ENCODE assay signal across 22 cellular contexts in the genomic region with DNA sequence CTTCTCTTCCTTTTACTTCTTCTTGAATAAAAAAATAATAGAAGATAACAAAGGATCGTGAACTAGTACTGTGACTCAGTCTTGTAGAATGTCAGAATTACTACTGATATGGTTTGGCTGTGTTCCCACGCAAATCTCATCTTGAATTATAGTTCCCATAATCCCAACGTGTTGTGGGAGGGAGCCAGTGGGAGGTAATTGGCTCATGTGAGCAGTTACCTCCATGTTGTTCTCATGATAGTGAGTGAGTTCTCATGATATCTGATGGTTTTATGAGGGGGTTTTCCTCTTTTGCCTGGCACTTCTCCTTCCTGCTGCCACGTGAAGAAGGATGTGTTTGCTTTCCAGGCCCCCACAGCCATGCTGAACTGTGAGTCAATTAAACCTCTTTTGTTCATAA.
DNase-seq lines count a peak whose midpoint lies in the region; ATAC-seq, FAIRE-seq and TF ChIP-seq lines count a peak whose summit lies in the region.
"Had no signal": no experiment of that assay in that cellular context is flagged by ENCODE, and none has a peak within 500 bp of the region (broad histone marks: within the 10 kb centered on the region; RNA-seq: fewer than 3 reads in every experiment).

No MANE protein-coding gene starts in this region.

- in situ Hi-C loops in G401 (cut with HindIII; ENCODE audit: low sequenced_read_pairs): no loop called here

- FAIRE-seq in astrocyte (lab: Jason Lieb, UNC): no peak
- FAIRE-seq: K562, pancreas had no signal

- H3K27me3 ChIP-seq in astrocyte (ENCODE audit: insufficient read depth, low read length) (no peaks in the 10 kb centered on the region), ovary (no peaks in the 10 kb centered on the region)
- H3K27me3 ChIP-seq: pancreas, sigmoid colon had no signal

- 16 to 23% (median 19%) methylated on average over 4 of the region's 4 CpGs for WGBS in ovary, 3 donors

- peaks cover 4% of the 10 kb centered on the region for H3K4me1 Mint-ChIP-seq in astrocyte (ENCODE audit: low read depth, unreplicated experiment)
- H3K4me1 Mint-ChIP-seq: CD14-positive monocyte had no signal

- no peak overlapping the region for H3K4me3 ChIP-seq in astrocyte (ENCODE audit: insufficient read depth, low read depth, low read length)
- no peak overlapping the region for H3K4me3 ChIP-seq in fibroblast of villous mesenchyme (ENCODE audit: low read depth, low read length)
- H3K4me3 ChIP-seq in ovary: no peak overlapping the region
- H3K4me3 ChIP-seq: K562, pancreas, sigmoid colon had no signal

- H3K27ac Mint-ChIP-seq in astrocyte (ENCODE audit: unreplicated experiment): no peak overlapping the region
- H3K27ac Mint-ChIP-seq: activated CD8-positive, alpha-beta T cell treated with anti-CD3 and anti-CD28 coated beads, Interleukin-2, amount 10 ng/mL, durations not matched to agents 7 days and 5 days; CD14-positive monocyte had no signal

- H3K9me3 ChIP-seq in astrocyte (ENCODE audit: insufficient read depth, low read depth, low read length) (no peaks in the 10 kb centered on the region), ovary (no peaks in the 10 kb centered on the region)
- H3K9me3 ChIP-seq: pancreas, sigmoid colon had no signal

- intact Hi-C loops in ovary (cut with DNase I): no loop called here

- H3K27me3 Mint-ChIP-seq in astrocyte (ENCODE audit: low read depth, unreplicated experiment): peaks cover 2% of the 10 kb centered on the region

- TF ChIP-seq CTCF in astrocyte (IDR thresholded peaks at IDR 0.05; ENCODE audit: insufficient read depth, low read depth, low read length) (no peak), fibroblast of villous mesenchyme (IDR thresholded peaks at IDR 0.05; ENCODE audit: insufficient read depth, low read depth, low read length) (no peak), ovary (IDR thresholded peaks at IDR 0.05) (no peak)

- H2AFZ ChIP-seq in astrocyte (ENCODE audit: low read depth, low read length): no peak overlapping the region

- H3K36me3 ChIP-seq in astrocyte (ENCODE audit: insufficient read depth, low read length) (no peaks in the 10 kb centered on the region), ovary (no peaks in the 10 kb centered on the region)
- H3K36me3 ChIP-seq: pancreas had no signal

- H3K36me3 Mint-ChIP-seq in astrocyte (ENCODE audit: low read depth, unreplicated experiment): peaks cover 4% of the 10 kb centered on the region
- H3K36me3 Mint-ChIP-seq: CD14-positive monocyte had no signal

- no peak for ATAC-seq in HG03520 (IDR thresholded peaks at IDR 0.05; ENCODE audit: unreplicated experiment)
- ATAC-seq: activated CD8-positive, alpha-beta T cell treated with anti-CD3 and anti-CD28 coated beads, Interleukin-2, amount 10 ng/mL, durations not matched to agents 7 days and 5 days; K562 had no signal

- H3K27ac ChIP-seq in astrocyte (ENCODE audit: low read depth, low read length): no peak overlapping the region
- H3K27ac ChIP-seq in ovary: no peak overlapping the region
- H3K27ac ChIP-seq: pancreas, sigmoid colon had no signal

- H3K4me2 ChIP-seq in astrocyte (ENCODE audit: low read length): no peak overlapping the region

- no peak overlapping the region for H3K4me3 Mint-ChIP-seq in astrocyte (ENCODE audit: unreplicated experiment)
- H3K4me3 Mint-ChIP-seq: activated CD8-positive, alpha-beta T cell treated with anti-CD3 and anti-CD28 coated beads, Interleukin-2, amount 10 ng/mL, durations not matched to agents 7 days and 5 days; CD14-positive monocyte had no signal

- no peaks in the 10 kb centered on the region for H4K20me1 ChIP-seq in astrocyte (ENCODE audit: insufficient read depth, low read length)

- no peaks in the 10 kb centered on the region for H3K9me3 Mint-ChIP-seq in astrocyte (ENCODE audit: unreplicated experiment)

- no peak for TF ChIP-seq POLR2A in ovary (IDR thresholded peaks at IDR 0.05)

- DNase-seq in G401 (ENCODE audit: low spot score) (peak; percentile 2), astrocyte (ENCODE audit: low read depth) (peak; percentile 52), fibroblast of villous mesenchyme (ENCODE audit: low read depth) (peak; percentile 1), putamen (ENCODE audit: low spot score) (peak; percentile 28), NCI-H2171 (lab: John Stamatoyannopoulos, UW) (no peak), ovary (no peak)
- DNase-seq: activated CD4-positive, CD25-positive, alpha-beta regulatory T cell; activated CD8-positive, alpha-beta T cell treated with anti-CD3 and anti-CD28 coated beads, Interleukin-2, amount 10 ng/mL, durations not matched to agents 7 days and 5 days; activated naive CD4-positive, alpha-beta T cell; activated T-cell treated with anti-CD3 and anti-CD28 coated beads, Interleukin-2, amount 50 U/mL, for 1 hour; effector CD4-positive, alpha-beta T cell; GDM1; HCEC 1CT; mesendoderm; NCI-H146; NCI-H2171 treated with DMSO at 0.1 percent for 48 hours; NCI-H526; pancreas; sigmoid colon had no signal

- no peak for TF ChIP-seq EP300 in ovary (IDR thresholded peaks at IDR 0.05)

- no peaks in the 10 kb centered on the region for H3K4me1 ChIP-seq in astrocyte (ENCODE audit: insufficient read depth, low read length)
- H3K4me1 ChIP-seq in ovary (ENCODE audit: insufficient read depth): no peaks in the 10 kb centered on the region
- H3K4me1 ChIP-seq: pancreas, sigmoid colon had no signal

- no peak overlapping the region for H3K9ac ChIP-seq in astrocyte (ENCODE audit: low read length)

- H3K79me2 ChIP-seq in astrocyte (ENCODE audit: insufficient read depth, low read length): no peaks in the 10 kb centered on the region

Comparison
In these comparisons a context has a peak if more than half of its experiments do, and no peak if none do; other contexts are left out.
1. DNase-seq: peak in G401 (single experiment), astrocyte (single experiment), fibroblast of villous mesenchyme (single experiment) and putamen (single experiment); none in NCI-H2171 (single experiment) and ovary (0 of 5).